ENCODE assay signal across 14 cellular contexts in the genomic region with DNA sequence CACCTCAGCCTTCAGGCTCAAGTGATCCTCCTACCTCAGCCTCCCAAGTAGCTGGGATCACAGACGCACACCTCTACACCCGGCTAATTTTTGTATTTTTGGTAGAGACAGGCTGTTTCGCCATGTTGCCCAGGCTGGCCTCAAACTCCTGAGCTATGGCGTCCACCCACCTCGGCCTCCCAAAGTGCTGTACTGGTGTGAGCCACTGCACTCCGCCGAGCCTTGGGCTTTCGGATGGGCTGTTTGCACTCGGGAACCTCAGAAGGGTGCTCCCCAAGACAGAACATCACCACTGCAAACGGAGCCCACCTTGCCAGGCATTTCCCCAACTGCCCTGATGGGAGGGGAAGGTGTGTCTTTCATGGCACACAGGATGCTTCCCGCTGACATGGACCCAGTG. TPM values are rescaled to one million over a fixed set of nuclear protein-coding genes. Genes with fewer than 3 reads are reported as not detected.
DNase-seq lines count a peak whose midpoint lies in the region; ATAC-seq and TF ChIP-seq lines count a peak whose summit lies in the region.
"Had no signal": no experiment of that assay in that cellular context is flagged by ENCODE, and none has a peak within 500 bp of the region (broad histone marks: within the 10 kb centered on the region; RNA-seq: fewer than 3 reads in every experiment).

No MANE protein-coding gene starts in this region.

- no peak overlapping the region for H3K4me2 ChIP-seq in smooth muscle cell

- H4K20me1 ChIP-seq in smooth muscle cell (ENCODE audit: low read depth) = peaks cover 5% of the 10 kb centered on the region

- no peak for TF ChIP-seq CTCF in ascending aorta (IDR thresholded peaks at IDR 0.05)
- no peak for TF ChIP-seq CTCF in neural crest cell (conservative IDR thresholded peaks at IDR 0.05)
- TF ChIP-seq CTCF in thyroid gland (IDR thresholded peaks at IDR 0.05) = no peak
- TF ChIP-seq CTCF in smooth muscle cell (IDR thresholded peaks at IDR 0.05; ENCODE audit: borderline replicate concordance, insufficient read depth, poor library complexity, severe bottlenecking) = no peak

- DNase-seq in ascending aorta (ENCODE audit: low spot score in 2 of 2) (no peak), cardiac septum (ENCODE audit: low spot score) (peak; percentile 51), neural crest cell (ENCODE audit: low read depth, low spot score) (no peak), thyroid gland (no peak), smooth muscle cell (lab: John Stamatoyannopoulos, UW; ENCODE audit: unreplicated experiment) (no peak), kidney tubule cell (ENCODE audit: low spot score) (no peak), NCI-H526 treated with DMSO at 0.1 percent for 48 hours (lab: John Stamatoyannopoulos, UW) (no peak)
- DNase-seq: activated CD4-positive, alpha-beta T cell treated with anti-CD3 and anti-CD28 coated beads for 36 hours; NCI-H1436 treated with DMSO at 0.1 percent for 48 hours; NCI-H510A treated with DMSO at 0.1 percent for 48 hours; stimulated activated CD4-positive, alpha-beta T cell treated with anti-CD3 and anti-CD28 coated beads, Interleukin-2, amount 100 ng/mL, for 24 hours; T-helper 2 cell had no signal

- no peaks in the 10 kb centered on the region for H3K9me3 Mint-ChIP-seq in neural crest cell

- H3K27ac ChIP-seq in ascending aorta (peak overlapping the region; percentile 92 to 97), thyroid gland (peak overlapping the region in 2 of 3 donors; percentile 56 to 71), smooth muscle cell (ENCODE audit: low read depth) (no peak overlapping the region)

- no peaks in the 10 kb centered on the region for H3K27me3 Mint-ChIP-seq in neural crest cell (ENCODE audit: low read depth)
- H3K27me3 Mint-ChIP-seq: activated CD4-positive, alpha-beta T cell treated with anti-CD3 and anti-CD28 coated beads for 36 hours had no signal

- TF ChIP-seq POLR2A in thyroid gland (IDR thresholded peaks at IDR 0.05) = no peak

- H3F3A ChIP-seq in smooth muscle cell (ENCODE audit: low read depth) = no peaks in the 10 kb centered on the region

- H3K36me3 Mint-ChIP-seq in neural crest cell (ENCODE audit: low read depth) = no peaks in the 10 kb centered on the region

- ATAC-seq in GM19463 (IDR thresholded peaks at IDR 0.05; ENCODE audit: unreplicated experiment) = no peak
- ATAC-seq: activated CD4-positive, alpha-beta T cell treated with anti-CD3 and anti-CD28 coated beads for 36 hours; Panc1 had no signal

- H3K79me2 ChIP-seq in smooth muscle cell (ENCODE audit: low read depth) = no peaks in the 10 kb centered on the region

- intact Hi-C loops in ascending aorta (cut with DNase I) = loop anchor here (2.0 to 10.0 kb wide), 3 partner anchors 80 to 252 kb away; a partner anchor contains a TSS
- intact Hi-C loops in cardiac septum (cut with DNase I) = loop anchor here (5.0 kb wide), 2 partner anchors 50 to 90 kb away; a partner anchor contains a TSS
- intact Hi-C loops in thyroid gland (cut with DNase I) = no loop called here

- H3K4me1 ChIP-seq in ascending aorta = peaks cover 20 to 43% of the 10 kb centered on the region in 2 donors
- H3K4me1 ChIP-seq in thyroid gland = peaks cover 14 to 68% of the 10 kb centered on the region in 2 donors
- H3K4me1 ChIP-seq in smooth muscle cell (ENCODE audit: low read depth) = peaks cover 14% of the 10 kb centered on the region

- H3K27me3 ChIP-seq in ascending aorta (no peaks in the 10 kb centered on the region), thyroid gland (no peaks in the 10 kb centered on the region), smooth muscle cell (ENCODE audit: low read depth) (no peaks in the 10 kb centered on the region)

- no peak overlapping the region for H3K9ac ChIP-seq in smooth muscle cell (ENCODE audit: low read depth)

- WGBS in thyroid gland, 2 donors = 84 to 99% methylated on average over 6 to 9 of the region's 11 CpGs
- 98% methylated on average over 11 of the region's 11 CpGs for WGBS in smooth muscle cell (ENCODE audit: low lambda C conversion rate)

- H3K36me3 ChIP-seq in ascending aorta (peaks cover 0 to 1% of the 10 kb centered on the region in 2 donors), thyroid gland (peaks cover 0 to 11% of the 10 kb centered on the region in 2 donors), smooth muscle cell (ENCODE audit: low read depth) (no peaks in the 10 kb centered on the region)

- peak overlapping the region; percentile 95 for H3K27ac Mint-ChIP-seq in neural crest cell (ENCODE audit: unreplicated experiment)
- H3K27ac Mint-ChIP-seq: activated CD4-positive, alpha-beta T cell treated with anti-CD3 and anti-CD28 coated beads for 36 hours had no signal

- H3K4me3 Mint-ChIP-seq in neural crest cell = peak overlapping the region; percentile 79
- H3K4me3 Mint-ChIP-seq: activated CD4-positive, alpha-beta T cell treated with anti-CD3 and anti-CD28 coated beads for 36 hours had no signal

- H3K4me1 Mint-ChIP-seq in neural crest cell = peaks cover 80% of the 10 kb centered on the region
- H3K4me1 Mint-ChIP-seq: activated CD4-positive, alpha-beta T cell treated with anti-CD3 and anti-CD28 coated beads for 36 hours had no signal

- no peak overlapping the region for H2AFZ ChIP-seq in smooth muscle cell (ENCODE audit: low read depth)

- peak overlapping the region in 1 of 2 donors; percentile 28 for H3K4me3 ChIP-seq in ascending aorta
- no peak overlapping the region for H3K4me3 ChIP-seq in thyroid gland (replicated peaks in 1 of 3)
- no peak overlapping the region for H3K4me3 ChIP-seq in smooth muscle cell

- H3K9me3 ChIP-seq in ascending aorta (no peaks in the 10 kb centered on the region), thyroid gland (no peaks in the 10 kb centered on the region), smooth muscle cell (replicated peaks; ENCODE audit: low read depth) (no peaks in the 10 kb centered on the region)

RNA-seq across cellular contexts. Expression of a gene that starts 27.3 kb away (rescaled TPM):
- total RNA-seq in ascending aorta (24.2 TPM), cardiac septum (138 TPM), neural crest cell (33.4 and 41.8 TPM in 2 replicates), thyroid gland (10 to 100 TPM; 25.4 to 38.2 (median 34.9) TPM), smooth muscle cell (20.3 and 42.9 TPM in 2 replicates)
- 37.2 and 45.5 TPM in 2 replicates for polyA plus RNA-seq in smooth muscle cell

RNA-seq across cellular contexts. Expression of a gene that starts 52.1 kb away (rescaled TPM):
- total RNA-seq in ascending aorta (236 TPM), cardiac septum (39.7 TPM), neural crest cell (123 and 126 TPM in 2 replicates), thyroid gland (100 to 1,000 TPM; 141 to 341 (median 285) TPM), smooth muscle cell (28.3 and 46.7 TPM in 2 replicates)
- 52.7 and 63.4 TPM in 2 replicates for polyA plus RNA-seq in smooth muscle cell
